Comparison of ENCODE assay signal across 10 cellular contexts in the genomic region with DNA sequence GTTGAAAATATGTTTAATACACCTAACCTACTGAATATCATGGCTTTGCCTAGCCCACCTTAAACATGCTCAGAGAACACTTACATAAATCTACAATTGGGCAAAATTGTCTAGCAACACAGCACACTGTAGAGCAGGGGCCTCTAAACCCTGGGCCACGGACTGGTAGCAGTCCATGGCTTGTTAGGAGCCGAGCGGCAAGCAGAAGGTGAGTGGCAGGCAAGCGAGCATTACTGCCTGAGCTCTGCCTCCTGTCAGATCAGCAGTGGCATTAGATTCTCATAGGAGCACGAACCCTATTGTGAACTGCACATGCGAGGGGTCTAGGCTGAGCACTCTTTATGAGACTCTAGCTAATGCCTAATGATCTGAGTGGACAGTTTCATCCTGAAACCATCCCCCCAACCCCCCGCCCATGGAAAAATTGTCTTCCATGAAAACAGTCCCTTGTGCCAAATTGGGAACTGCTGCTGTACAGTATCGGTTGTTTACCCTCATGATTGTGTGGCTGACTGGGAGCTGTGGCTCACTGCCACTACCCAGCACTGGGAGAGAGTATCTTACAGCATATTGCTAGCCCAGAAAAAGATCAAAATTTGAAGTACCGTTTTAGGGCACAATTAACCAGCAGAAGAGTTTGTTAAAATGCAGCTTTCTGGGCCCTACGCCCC. TPM values are rescaled to one million over a fixed set of nuclear protein-coding genes. Genes with fewer than 3 reads are reported as not detected.
A peak's percentile ranks its signal among the peaks of the same experiment; 100 is the strongest.
DNase-seq lines count a peak whose midpoint lies in the region; ATAC-seq and TF ChIP-seq lines count a peak whose summit lies in the region.
"Had no signal": no experiment of that assay in that cellular context is flagged by ENCODE, and none has a peak within 500 bp of the region (broad histone marks: within the 10 kb centered on the region; RNA-seq: fewer than 3 reads in every experiment).

No MANE protein-coding gene starts in this region.

- H3K4me1 ChIP-seq in right atrium auricular region: peaks cover 0 to 59% of the 10 kb centered on the region in 2 donors

- CTCF ChIA-PET in RWPE1 (lab: Yijun Ruan, JAX): interaction anchor here (0.6 to 1.4 kb wide), 15 partner anchors 14 to 1253 kb away, joined by 3 to 12 read pairs (median 4); no protein-coding TSS in a partner anchor

- H3K27ac ChIP-seq in RWPE1 (no peak overlapping the region), right atrium auricular region (peak overlapping the region; percentile 74)

- POLR2A ChIA-PET in RWPE1 (lab: Yijun Ruan, JAX; ENCODE audit: low non-redundant PET): no interaction called here

- H3K27me3 ChIP-seq in right atrium auricular region: no peaks in the 10 kb centered on the region

- DNase-seq in RWPE1 (ENCODE audit: low spot score): no peak
- DNase-seq in right atrium auricular region (ENCODE audit: low spot score): no peak
- DNase-seq in stromal cell of bone marrow (ENCODE audit: low read depth): peak; percentile 30
- no peak for DNase-seq in GM13976 (ENCODE audit: low spot score)
- no peak for DNase-seq in H4 (ENCODE audit: low spot score)
- DNase-seq in islet precursor cell: no peak
- DNase-seq: effector memory CD4-positive, alpha-beta T cell; KG1 had no signal

- peak; percentile 19; the same call in 1 of the 2 replicates for TF ChIP-seq CTCF in RWPE1 (conservative IDR thresholded peaks at IDR 0.05; ENCODE audit: low read depth)
- TF ChIP-seq CTCF in right atrium auricular region (IDR thresholded peaks at IDR 0.05): peak in 1 of 2 donors; percentile 28
- no peak for TF ChIP-seq CTCF in GM13976 (IDR thresholded peaks at IDR 0.05; ENCODE audit: borderline replicate concordance, control extremely low read depth, extremely low read depth, insufficient read depth, missing control alignments)

- H3K9me3 ChIP-seq in right atrium auricular region: no peaks in the 10 kb centered on the region

- no peak overlapping the region for H3K4me3 ChIP-seq in right atrium auricular region

- peak; percentile 14 for ATAC-seq in GM21381 (IDR thresholded peaks at IDR 0.05; ENCODE audit: unreplicated experiment)
- no peak for ATAC-seq in HG03280 (IDR thresholded peaks at IDR 0.05; ENCODE audit: unreplicated experiment)

- H3K36me3 ChIP-seq in right atrium auricular region: no peaks in the 10 kb centered on the region

- in situ Hi-C loops in GM13976 (cut with MboI; ENCODE audit: low sequenced_read_pairs, unreplicated experiment): loop anchor here (25.0 kb wide), 1 partner anchor 744 kb away; no protein-coding TSS in a partner anchor

RNA-seq across cellular contexts. Expression of a gene that starts 26.1 kb away (rescaled TPM):
- 10 to 100 TPM in 1 of 2 donors, 1 to 10 TPM in 1; 5.7 to 17.7 TPM for total RNA-seq in right atrium auricular region
- 39.3 and 40.2 TPM in 2 replicates for total RNA-seq in H4 (2014; rRNA removed; shearing (Covaris generic))
